Comparison of ENCODE assay signal across 8 cellular contexts in the genomic region with DNA sequence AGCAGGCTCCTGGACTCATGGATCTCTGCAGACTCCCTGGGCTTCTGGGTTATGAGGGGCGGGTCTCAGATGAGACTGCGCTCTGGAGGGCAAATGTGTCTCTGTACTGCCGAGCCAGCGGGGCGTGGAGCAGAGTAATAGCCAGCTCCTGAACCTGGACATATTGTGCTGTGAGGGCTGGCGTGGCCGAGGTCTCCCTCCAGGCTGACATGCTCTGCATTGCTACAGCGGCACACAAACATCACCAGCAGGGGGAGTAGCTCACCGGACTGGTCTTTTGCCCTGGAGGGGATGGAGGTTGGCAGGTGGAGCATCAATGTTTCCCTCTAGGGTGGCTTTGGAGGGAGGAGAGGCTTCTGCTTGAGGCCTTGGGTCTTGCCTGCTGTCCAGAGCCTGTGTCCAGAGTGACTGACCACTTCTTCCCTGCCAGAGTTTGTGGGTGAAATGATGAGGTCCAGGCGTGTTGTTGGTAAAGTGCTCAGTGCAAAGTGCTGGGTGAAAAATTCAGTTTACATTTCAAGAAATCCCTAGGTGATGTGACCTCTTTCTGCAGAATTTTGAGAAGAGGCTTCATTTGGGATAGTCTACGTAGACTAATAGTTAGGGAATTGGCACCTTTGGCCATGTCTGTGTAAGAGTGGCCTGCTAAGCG. TPM values are rescaled to one million over a fixed set of nuclear protein-coding genes. Genes with fewer than 3 reads are reported as not detected.
DNase-seq lines count a peak whose midpoint lies in the region; ATAC-seq, FAIRE-seq and TF ChIP-seq lines count a peak whose summit lies in the region.

No MANE protein-coding gene starts in this region.

- H3K27ac ChIP-seq in spleen = no peak overlapping the region

- intact Hi-C loops in Right ventricle myocardium superior (cut with DNase I) = loop anchor here (10.0 kb wide), 1 partner anchor 1291 kb away; no protein-coding TSS in a partner anchor
- intact Hi-C loops in spleen (cut with DNase I; ENCODE audit: low total_unique reads) = no loop called here

- H3K9me3 Mint-ChIP-seq in HFFc6 = no peaks in the 10 kb centered on the region
- no peaks in the 10 kb centered on the region for H3K9me3 Mint-ChIP-seq in activated T-cell treated with anti-CD3 and anti-CD28 coated beads, Interleukin-2, amount 50 U/mL, for 72 hours

- no peak overlapping the region for H3K27ac Mint-ChIP-seq in HFFc6
- H3K27ac Mint-ChIP-seq in activated T-cell treated with anti-CD3 and anti-CD28 coated beads, Interleukin-2, amount 50 U/mL, for 72 hours = no peak overlapping the region

- WGBS in spleen, 5 donors = 41 to 59% (median 50%) methylated on average over 8 to 12 of the region's 12 CpGs

- DNase-seq in COR-L47 (lab: John Stamatoyannopoulos, UW) (peak; percentile 52), HFFc6 (peak; percentile 10), RCC 7860 (ENCODE audit: low spot score) (peak; percentile 27), Right ventricle myocardium superior (peak; percentile 61), spleen (peak; percentile 82), NCI-H2107 treated with DMSO at 0.1 percent for 48 hours (lab: John Stamatoyannopoulos, UW; ENCODE audit: unreplicated experiment) (no peak)
- peak; percentile 73 to 74 for DNase-seq in activated T-cell treated with anti-CD3 and anti-CD28 coated beads, Interleukin-2, amount 50 U/mL, for 72 hours

- H3K4me1 Mint-ChIP-seq in HFFc6 (ENCODE audit: low read depth) = peaks cover 7% of the 10 kb centered on the region
- no peaks in the 10 kb centered on the region for H3K4me1 Mint-ChIP-seq in activated T-cell treated with anti-CD3 and anti-CD28 coated beads, Interleukin-2, amount 50 U/mL, for 72 hours (ENCODE audit: low read depth)

- TF ChIP-seq CTCF in HFFc6 (IDR thresholded peaks at IDR 0.05) (peak; percentile 79), spleen (IDR thresholded peaks at IDR 0.05 in 8 of 11, conservative IDR thresholded peaks at IDR 0.05 in 3 of 11) (peak in 10 of 11 experiments; percentile 32 to 79 (median 58))

- H3K36me3 ChIP-seq in spleen = no peaks in the 10 kb centered on the region

- no peaks in the 10 kb centered on the region for H3K9me3 ChIP-seq in spleen

- ATAC-seq in activated T-cell treated with anti-CD3 and anti-CD28 coated beads, Interleukin-2, amount 50 U/mL, for 72 hours (replicated peaks in 1 of 2) = peak; percentile 76 to 79
- ATAC-seq in Right ventricle myocardium superior (ENCODE audit: poor library complexity) (peak; percentile 50), GM18517 (IDR thresholded peaks at IDR 0.05; ENCODE audit: unreplicated experiment) (no peak)

- H3K27me3 Mint-ChIP-seq in HFFc6 (ENCODE audit: insufficient read depth) = peaks cover 7% of the 10 kb centered on the region
- H3K27me3 Mint-ChIP-seq in activated T-cell treated with anti-CD3 and anti-CD28 coated beads, Interleukin-2, amount 50 U/mL, for 72 hours (ENCODE audit: low read depth) = peaks cover 6% of the 10 kb centered on the region

- H3K4me3 Mint-ChIP-seq in HFFc6 = no peak overlapping the region
- H3K4me3 Mint-ChIP-seq in activated T-cell treated with anti-CD3 and anti-CD28 coated beads, Interleukin-2, amount 50 U/mL, for 72 hours = no peak overlapping the region

- H3K36me3 Mint-ChIP-seq in HFFc6 (ENCODE audit: low read depth) = no peaks in the 10 kb centered on the region
- H3K36me3 Mint-ChIP-seq in activated T-cell treated with anti-CD3 and anti-CD28 coated beads, Interleukin-2, amount 50 U/mL, for 72 hours (ENCODE audit: insufficient read depth in 2 of 2) = no peaks in the 10 kb centered on the region

- peaks cover 0 to 13% (median 0%) of the 10 kb centered on the region in 7 donors for H3K27me3 ChIP-seq in spleen (replicated peaks in 1 of 7)

- no peaks in the 10 kb centered on the region for H3K4me1 ChIP-seq in spleen

- no peak for TF ChIP-seq POLR2A in spleen (IDR thresholded peaks at IDR 0.05)

- no peak for FAIRE-seq in RCC 7860 (lab: Jason Lieb, UNC)

- H3K4me3 ChIP-seq in spleen = no peak overlapping the region

RNA-seq across cellular contexts. Expression of a gene that starts 10.9 kb away (rescaled TPM):
- total RNA-seq in HFFc6 (2021; fragmentation: NEBNext Ultra II Directional; extraction: Animal tissue kit (Norgen Biotek cat#: 25700)) = under 1 TPM in 4 of 6 experiments, not detected in 2; 0.16 to 0.38 (median 0.24) TPM
- total RNA-seq in activated T-cell treated with anti-CD3 and anti-CD28 coated beads, Interleukin-2, amount 50 U/mL, for 72 hours = 1 to 10 TPM; 6.0 TPM
- total RNA-seq in Right ventricle myocardium superior (48.9 TPM), spleen (1 to 10 TPM; 2.0 to 6.8 (median 2.6) TPM)
- polyA plus RNA-seq in spleen = 10 to 100 TPM in 2 of 3 donors, 1 to 10 TPM in 1; 5.9 to 17.6 (median 16.9) TPM
